ENCODE assay signal across 17 cellular contexts in the genomic region with DNA sequence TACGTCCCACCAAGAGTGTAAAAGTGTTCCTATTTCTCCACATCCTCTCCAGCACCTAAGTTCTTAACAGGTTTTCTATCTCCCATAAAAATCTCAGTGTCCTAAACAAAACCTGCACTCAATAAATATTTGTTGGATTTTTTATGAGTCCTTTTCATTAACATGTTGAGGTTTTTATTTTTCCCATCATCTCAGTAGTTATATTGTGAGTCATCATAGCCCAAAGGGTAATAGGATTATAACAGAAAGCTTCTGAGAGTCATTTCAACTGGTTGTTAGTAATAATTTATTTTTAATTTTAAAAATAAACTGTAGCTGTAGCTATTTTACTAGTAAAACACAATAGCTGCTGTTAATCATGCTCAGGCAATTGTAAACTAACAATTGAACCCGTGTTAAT.
A peak's percentile ranks its signal among the peaks of the same experiment; 100 is the strongest.
DNase-seq lines count a peak whose midpoint lies in the region; ATAC-seq, FAIRE-seq and TF ChIP-seq lines count a peak whose summit lies in the region.
"Had no signal": no experiment of that assay in that cellular context is flagged by ENCODE, and none has a peak within 500 bp of the region (broad histone marks: within the 10 kb centered on the region; RNA-seq: fewer than 3 reads in every experiment).

No MANE protein-coding gene starts in this region.

- FAIRE-seq in bronchial epithelial cell (lab: Jason Lieb, UNC), result no peak
- FAIRE-seq: A549, D721Med, H54 had no signal

- H3K4me3 ChIP-seq in bronchial epithelial cell (ENCODE audit: low read depth, low read length) (no peak overlapping the region), fibroblast of villous mesenchyme (ENCODE audit: low read depth, low read length) (no peak overlapping the region)
- H3K4me3 ChIP-seq: A549, GM23248 had no signal

- no peak for ATAC-seq in HG02840 (IDR thresholded peaks at IDR 0.05; ENCODE audit: low FRiP score, unreplicated experiment)
- ATAC-seq: A549, HCT116 had no signal

- no peaks in the 10 kb centered on the region for H3K36me3 ChIP-seq in bronchial epithelial cell (ENCODE audit: control insufficient read depth, insufficient read depth, low read length)
- H3K36me3 ChIP-seq: BE2C had no signal

- no peak for TF ChIP-seq CTCF in bronchial epithelial cell (IDR thresholded peaks at IDR 0.05; ENCODE audit: insufficient read depth, low read length, severe bottlenecking)
- TF ChIP-seq CTCF in fibroblast of villous mesenchyme (IDR thresholded peaks at IDR 0.05; ENCODE audit: insufficient read depth, low read depth, low read length), result no peak

- peak; percentile 86 for DNase-seq in M059J (ENCODE audit: low read depth)
- DNase-seq in bronchial epithelial cell (ENCODE audit: low read depth), result peak; percentile 13
- peak; percentile 42 for DNase-seq in fibroblast of villous mesenchyme (ENCODE audit: low read depth)
- DNase-seq in NCI-H1436 treated with DMSO at 0.1 percent for 48 hours (lab: John Stamatoyannopoulos, UW), result no peak
- no peak for DNase-seq in NCI-H187 treated with DMSO at 0.1 percent for 48 hours (lab: John Stamatoyannopoulos, UW)
- no peak for DNase-seq in NOMO-1 treated with DMSO at 0.1 percent for 48 hours (lab: John Stamatoyannopoulos, UW; ENCODE audit: unreplicated experiment)
- DNase-seq: BE2C; CD4-positive, alpha-beta memory T cell; COR-L47; DMS153; DMS79 treated with DMSO at 0.1 percent for 48 hours; GM23248 had no signal

- H3K27me3 ChIP-seq in bronchial epithelial cell (ENCODE audit: control insufficient read depth, insufficient read depth, low read length), result no peaks in the 10 kb centered on the region
- H3K27me3 ChIP-seq: BE2C had no signal

Comparison
In these comparisons a context has a peak if more than half of its experiments do, and no peak if none do; other contexts are left out.
1. DNase-seq: peak in M059J (single experiment), bronchial epithelial cell (single experiment) and fibroblast of villous mesenchyme (single experiment); none in NCI-H1436 treated with DMSO at 0.1 percent for 48 hours (single experiment), NCI-H187 treated with DMSO at 0.1 percent for 48 hours (single experiment) and NOMO-1 treated with DMSO at 0.1 percent for 48 hours (single experiment).